22 cellular contexts compared by ENCODE assay signal in genomic region chr7:1748774-1749173, GRCh38.
DNase-seq lines count a peak whose midpoint lies in the region; ATAC-seq, FAIRE-seq and TF ChIP-seq lines count a peak whose summit lies in the region.
"Had no signal": no experiment of that assay in that cellular context is flagged by ENCODE, and none has a peak within 500 bp of the region (broad histone marks: within the 10 kb centered on the region; RNA-seq: fewer than 3 reads in every experiment).

No MANE protein-coding gene starts in this region.

- H3K4me3 ChIP-seq in H1 (ENCODE audit: extremely low read depth in 1 of 4, insufficient read depth in 2 of 4, low read depth in 3 of 4, low read length in 4 of 4) (no peak overlapping the region), kidney (ENCODE audit: low read length in 2 of 2) (no peak overlapping the region), ovary (no peak overlapping the region)
- H3K4me3 ChIP-seq: PC-9 had no signal

- no peak overlapping the region for H3K23ac ChIP-seq in H1 (ENCODE audit: insufficient read length)

- TF ChIP-seq EP300 in H1 (IDR thresholded peaks at IDR 0.05; ENCODE audit: borderline replicate concordance in 1 of 2, low read depth in 2 of 2, low read length in 2 of 2) (no peak), ovary (IDR thresholded peaks at IDR 0.05) (no peak)

- no peak for TF ChIP-seq CTCF in CD14-positive monocyte (IDR thresholded peaks at IDR 0.05)
- TF ChIP-seq CTCF in H1 (IDR thresholded peaks at IDR 0.05; ENCODE audit: control extremely low read depth in 1 of 3, insufficient read depth in 1 of 3, low read depth in 1 of 3, low read length in 3 of 3) = no peak
- no peak for TF ChIP-seq CTCF in kidney (IDR thresholded peaks at IDR 0.05; ENCODE audit: borderline replicate concordance, extremely low read depth, insufficient read depth)
- TF ChIP-seq CTCF in ovary (IDR thresholded peaks at IDR 0.05) = no peak

- H3K4me1 ChIP-seq in H1 (replicated peaks in 1 of 4; ENCODE audit: control insufficient read depth in 3 of 4, insufficient read depth in 4 of 4, low read length in 3 of 4) (peaks cover 0 to 4% (median 1%) of the 10 kb centered on the region in 4 experiments; a peak in 1 of 7 replicates), kidney (ENCODE audit: control insufficient read depth in 1 of 2, insufficient read depth in 1 of 2, low read depth in 1 of 2, low read length in 2 of 2) (no peaks in the 10 kb centered on the region), ovary (ENCODE audit: insufficient read depth) (no peaks in the 10 kb centered on the region)

- H3K27ac Mint-ChIP-seq in activated CD4-positive, alpha-beta T cell treated with anti-CD3 and anti-CD28 coated beads for 36 hours = no peak overlapping the region
- H3K27ac Mint-ChIP-seq in activated CD4-positive, alpha-beta T cell treated with anti-CD3 and anti-CD28 coated beads, Interleukin-2, amount 10 ng/mL, durations not matched to agents 24 days and 14 days = no peak overlapping the region
- H3K27ac Mint-ChIP-seq in CD14-positive monocyte = no peak overlapping the region

- H3K27me3 ChIP-seq in H1 (replicated peaks in 1 of 4; ENCODE audit: control insufficient read depth in 3 of 4, extremely low read depth in 1 of 4, insufficient read depth in 3 of 4, low read length in 3 of 4) (no peaks in the 10 kb centered on the region), ovary (no peaks in the 10 kb centered on the region)

- H4K8ac ChIP-seq in H1 (ENCODE audit: extremely low read depth, insufficient read depth, low read length) = no peak overlapping the region

- no peak overlapping the region; the same call in 1 of the 2 replicates for H3K18ac ChIP-seq in H1 (ENCODE audit: extremely low read depth, low read length)

- H4K20me1 ChIP-seq in H1 (replicated peaks in 1 of 2; ENCODE audit: control insufficient read depth in 1 of 2, insufficient read depth in 2 of 2, low read length in 2 of 2) = peaks cover 0 to 2% of the 10 kb centered on the region in 2 experiments

- no peak overlapping the region for H3K4me2 ChIP-seq in H1 (ENCODE audit: insufficient read depth in 1 of 2, low read depth in 2 of 2, low read length in 2 of 2)
- H3K4me2 ChIP-seq: KMS-11, PC-9 had no signal

- H2BK20ac ChIP-seq in H1 (ENCODE audit: low read length) = no peak overlapping the region

- no peaks in the 10 kb centered on the region for H3K79me1 ChIP-seq in H1 (ENCODE audit: low read depth, low read length)

- intact Hi-C loops in activated CD4-positive, alpha-beta T cell treated with anti-CD3 and anti-CD28 coated beads for 36 hours (cut with DNase I, micrococcal nuclease) = no loop called here
- intact Hi-C loops in activated CD4-positive, alpha-beta T cell treated with anti-CD3 and anti-CD28 coated beads, Interleukin-2, amount 10 ng/mL, durations not matched to agents 24 days and 14 days (cut with micrococcal nuclease) = no loop called here
- intact Hi-C loops in CD14-positive monocyte (cut with micrococcal nuclease) (no loop called here), kidney (cut with DNase I) (no loop called here), ovary (cut with DNase I) (no loop called here)

- H3K4me1 Mint-ChIP-seq in activated CD4-positive, alpha-beta T cell treated with anti-CD3 and anti-CD28 coated beads for 36 hours = peaks cover 7% of the 10 kb centered on the region
- no peaks in the 10 kb centered on the region for H3K4me1 Mint-ChIP-seq in activated CD4-positive, alpha-beta T cell treated with anti-CD3 and anti-CD28 coated beads, Interleukin-2, amount 10 ng/mL, durations not matched to agents 24 days and 14 days
- H3K4me1 Mint-ChIP-seq in CD14-positive monocyte = peaks cover 8% of the 10 kb centered on the region

- no peak for TF ChIP-seq RAD21 in H1 (IDR thresholded peaks at IDR 0.05 in 1 of 2, conservative IDR thresholded peaks at IDR 0.05 in 1 of 2; ENCODE audit: low read depth in 2 of 2, low read length in 2 of 2)

- H3K27me3 Mint-ChIP-seq in activated CD4-positive, alpha-beta T cell treated with anti-CD3 and anti-CD28 coated beads for 36 hours = peaks cover 2% of the 10 kb centered on the region
- no peaks in the 10 kb centered on the region for H3K27me3 Mint-ChIP-seq in activated CD4-positive, alpha-beta T cell treated with anti-CD3 and anti-CD28 coated beads, Interleukin-2, amount 10 ng/mL, durations not matched to agents 24 days and 14 days
- peaks cover 7 to 22% (median 14%) of the 10 kb centered on the region in 3 donors for H3K27me3 Mint-ChIP-seq in CD14-positive monocyte (ENCODE audit: low read depth in 3 of 3)

- no peak overlapping the region for H3K14ac ChIP-seq in H1 (ENCODE audit: insufficient read length)

- no peak overlapping the region for H3K56ac ChIP-seq in H1 (replicated peaks; ENCODE audit: insufficient read length, low read depth, low read length)

- no peak for DNase-seq in activated CD4-positive, alpha-beta T cell treated with anti-CD3 and anti-CD28 coated beads for 36 hours
- DNase-seq in activated CD4-positive, alpha-beta T cell treated with anti-CD3 and anti-CD28 coated beads, Interleukin-2, amount 10 ng/mL, durations not matched to agents 24 days and 14 days = no peak
- peak; percentile 30 for DNase-seq in CD14-positive monocyte (ENCODE audit: low spot score)
- no peak for DNase-seq in H1 (ENCODE audit: low read depth in 1 of 2, low spot score in 2 of 2)
- DNase-seq in kidney = peak; percentile 64
- no peak for DNase-seq in inferior parietal cortex (ENCODE audit: extremely low spot score)
- DNase-seq in ovary = no peak
- DNase-seq: DMS79, IMR-90, NCI-H1092 treated with DMSO at 0.1 percent for 48 hours, NCI-H146, NCI-H2029, NCI-H2171 treated with DMSO at 0.1 percent for 48 hours, NCI-H446 treated with DMSO at 0.1 percent for 48 hours, NCI-H526 treated with DMSO at 0.1 percent for 48 hours, PC-9 had no signal

- H3K9me3 Mint-ChIP-seq in activated CD4-positive, alpha-beta T cell treated with anti-CD3 and anti-CD28 coated beads for 36 hours (ENCODE audit: low read depth) = no peaks in the 10 kb centered on the region
- H3K9me3 Mint-ChIP-seq in activated CD4-positive, alpha-beta T cell treated with anti-CD3 and anti-CD28 coated beads, Interleukin-2, amount 10 ng/mL, durations not matched to agents 24 days and 14 days = no peaks in the 10 kb centered on the region
- peaks cover 0 to 14% (median 2%) of the 10 kb centered on the region in 7 donors for H3K9me3 Mint-ChIP-seq in CD14-positive monocyte

- ATAC-seq in activated CD4-positive, alpha-beta T cell treated with anti-CD3 and anti-CD28 coated beads for 36 hours = peak; percentile 36
- ATAC-seq in GM18909 (IDR thresholded peaks at IDR 0.05; ENCODE audit: poor library complexity, unreplicated experiment) = no peak
- ATAC-seq: SK-N-SH treated with all-trans-retinoic acid at 6 μM for 48 hours had no signal

- H3K36me3 ChIP-seq in H1 (ENCODE audit: control insufficient read depth in 2 of 4, insufficient read depth in 4 of 4, low read length in 3 of 4) (no peaks in the 10 kb centered on the region), kidney (ENCODE audit: control insufficient read depth in 1 of 2, insufficient read depth in 2 of 2, low read length in 2 of 2) (no peaks in the 10 kb centered on the region), ovary (no peaks in the 10 kb centered on the region)

- 81% methylated on average over 5 of the region's 9 CpGs; no CpG with 5 or more reads in 1 of the 2 experiments for WGBS in H1 (ENCODE audit: extremely low coverage in 1 of 2, insufficient coverage in 1 of 2, insufficient read length in 1 of 2, insufficient replicate concordance in 2 of 2, low coverage in 1 of 2, low lambda C conversion rate in 2 of 2, missing lambda C conversion rate in 1 of 2), 2 experiments
- 17 to 29% (median 19%) methylated on average over 9 of the region's 9 CpGs for WGBS in ovary, 3 donors

- H2BK12ac ChIP-seq in H1 (ENCODE audit: low read depth, low read length) = no peak overlapping the region

- no peak for TF ChIP-seq POLR2A in H1 (IDR thresholded peaks at IDR 0.05; ENCODE audit: control extremely low read depth in 1 of 2, low read depth in 2 of 2, low read length in 2 of 2)
- TF ChIP-seq POLR2A in ovary (IDR thresholded peaks at IDR 0.05) = no peak

- H3K36me3 Mint-ChIP-seq in activated CD4-positive, alpha-beta T cell treated with anti-CD3 and anti-CD28 coated beads for 36 hours (ENCODE audit: low read depth) = no peaks in the 10 kb centered on the region
- no peaks in the 10 kb centered on the region for H3K36me3 Mint-ChIP-seq in activated CD4-positive, alpha-beta T cell treated with anti-CD3 and anti-CD28 coated beads, Interleukin-2, amount 10 ng/mL, durations not matched to agents 24 days and 14 days (ENCODE audit: low read depth)
- H3K36me3 Mint-ChIP-seq in CD14-positive monocyte = no peaks in the 10 kb centered on the region

- H2BK15ac ChIP-seq in H1 (ENCODE audit: low read length) = no peak overlapping the region

- H2BK120ac ChIP-seq in H1 (replicated peaks; ENCODE audit: low read depth, low read length) = no peak overlapping the region

- no peaks in the 10 kb centered on the region for H3K79me2 ChIP-seq in H1 (ENCODE audit: control insufficient read depth in 1 of 2, insufficient read depth in 2 of 2, low read length in 2 of 2)

- CTCF ChIA-PET in activated CD4-positive, alpha-beta T cell treated with anti-CD3 and anti-CD28 coated beads for 36 hours (lab: Charles Lee) = no interaction called here
- CTCF ChIA-PET in H1 (lab: Charles Lee; ENCODE audit: partially characterized antibody) = interaction anchor here (0.5 to 1.1 kb wide), 3 partner anchors 19 to 94 kb away, joined by 3 read pairs; no protein-coding TSS in a partner anchor

- no peak overlapping the region for H2BK5ac ChIP-seq in H1 (ENCODE audit: low read depth, low read length)

- H3K9ac ChIP-seq in H1 (replicated peaks in 1 of 4; ENCODE audit: extremely low read depth in 1 of 4, low read depth in 3 of 4, low read length in 3 of 4) (no peak overlapping the region), kidney (ENCODE audit: low read length in 2 of 2) (no peak overlapping the region)
- H3K9ac ChIP-seq: KMS-11 had no signal

- H2AFZ ChIP-seq in H1 (ENCODE audit: low read length) = no peak overlapping the region
- H2AFZ ChIP-seq: PC-9 had no signal

- H2AK5ac ChIP-seq in H1 (ENCODE audit: low read depth, low read length) = 0 out of 2 replicates have a peak overlapping the region, but pooled peaks have one; percentile 75

- no peak overlapping the region for H4K5ac ChIP-seq in H1 (ENCODE audit: insufficient read length, low read depth, low read length)

- H3K4ac ChIP-seq in H1 (replicated peaks; ENCODE audit: insufficient read length, low read depth, low read length) = no peak overlapping the region

- no peaks in the 10 kb centered on the region for H3K9me3 ChIP-seq in H1 (ENCODE audit: insufficient read depth in 2 of 2, low read depth in 1 of 2, low read length in 1 of 2)
- no peaks in the 10 kb centered on the region for H3K9me3 ChIP-seq in kidney (ENCODE audit: control insufficient read depth in 1 of 2, low read length in 2 of 2)
- H3K9me3 ChIP-seq in ovary = no peaks in the 10 kb centered on the region

- no peak overlapping the region for H4K91ac ChIP-seq in H1 (replicated peaks; ENCODE audit: insufficient read length, low read length)

- POLR2A ChIA-PET in activated CD4-positive, alpha-beta T cell treated with anti-CD3 and anti-CD28 coated beads for 36 hours (lab: Charles Lee) = interaction anchor here (0.6 kb wide), 1 partner anchor 181 kb away, joined by 3 read pairs; no protein-coding TSS in a partner anchor
- POLR2A ChIA-PET in H1 (lab: Charles Lee; ENCODE audit: partially characterized antibody) = no interaction called here

- FAIRE-seq in H1 (lab: Jason Lieb, UNC) (no peak), kidney (lab: Jason Lieb, UNC) (no peak)
- FAIRE-seq: A204.1, HTR-8/SVneo had no signal

- H3K27ac ChIP-seq in H1 (ENCODE audit: low read depth, low read length) = no peak overlapping the region
- H3K27ac ChIP-seq in kidney (ENCODE audit: low read depth in 2 of 2, low read length in 2 of 2) = no peak overlapping the region
- H3K27ac ChIP-seq in ovary = no peak overlapping the region
- H3K27ac ChIP-seq: KMS-11, PC-9, RWPE1 had no signal

- H3K23me2 ChIP-seq in H1 (ENCODE audit: low read depth, low read length) = no peaks in the 10 kb centered on the region

- H3K4me3 Mint-ChIP-seq in activated CD4-positive, alpha-beta T cell treated with anti-CD3 and anti-CD28 coated beads for 36 hours = no peak overlapping the region
- no peak overlapping the region for H3K4me3 Mint-ChIP-seq in activated CD4-positive, alpha-beta T cell treated with anti-CD3 and anti-CD28 coated beads, Interleukin-2, amount 10 ng/mL, durations not matched to agents 24 days and 14 days
- H3K4me3 Mint-ChIP-seq in CD14-positive monocyte = no peak overlapping the region

Comparison
In these comparisons a context has a peak if more than half of its experiments do, and no peak if none do; other contexts are left out.
1. DNase-seq: peak in CD14-positive monocyte (single experiment) and kidney (single experiment); none in activated CD4-positive, alpha-beta T cell treated with anti-CD3 and anti-CD28 coated beads for 36 hours (single experiment), activated CD4-positive, alpha-beta T cell treated with anti-CD3 and anti-CD28 coated beads, Interleukin-2, amount 10 ng/mL, durations not matched to agents 24 days and 14 days (single experiment), H1 (0 of 2), inferior parietal cortex (single experiment) and ovary (0 of 5).